In genomic region chr14:105797546-105797945, GRCh38 we compare ENCODE assay signal across 2 cellular contexts.
TF ChIP-seq lines count a peak whose summit lies in the region.

No MANE protein-coding gene starts in this region.

TF ChIP-seq in HEK293, 187 proteins besides CTCF, POLR2A, EP300 and RAD21 (continued from another document):
- TF ChIP-seq ZSCAN4 (tag by site-specific recombination; IDR thresholded peaks at IDR 0.05): no peak

TF ChIP-seq in K562, 482 proteins besides CTCF, POLR2A, EP300 and RAD21:
- TF ChIP-seq NKRF (IDR thresholded peaks at IDR 0.05; ENCODE audit: borderline replicate concordance) (no peak), ZNF134 (CRISPR knock-in tag; conservative IDR thresholded peaks at IDR 0.05) (peak; percentile 69), PTBP1 (IDR thresholded peaks at IDR 0.05; ENCODE audit: low read depth, low read length) (no peak), RBM17 (IDR thresholded peaks at IDR 0.05; ENCODE audit: borderline replicate concordance, low read depth, low read length) (no peak), MAZ (CRISPR knock-in tag; conservative IDR thresholded peaks at IDR 0.05 in 1 of 2, IDR thresholded peaks at IDR 0.05 in 1 of 2) (no peak), RBM25 (IDR thresholded peaks at IDR 0.05; ENCODE audit: low read depth, low read length, severe bottlenecking) (peak; percentile 15)
